In genomic region chr5:173689713-173690360, GRCh38 we compare ENCODE assay signal across 9 cellular contexts.
A peak's percentile ranks its signal among the peaks of the same experiment; 100 is the strongest.
DNase-seq lines count a peak whose midpoint lies in the region; TF ChIP-seq lines count a peak whose summit lies in the region.
"Had no signal": no experiment of that assay in that cellular context is flagged by ENCODE, and none has a peak within 500 bp of the region (broad histone marks: within the 10 kb centered on the region; RNA-seq: fewer than 3 reads in every experiment).

No MANE protein-coding gene starts in this region.

- peak; percentile 1 for DNase-seq in NCI-H2171 treated with DMSO at 0.1 percent for 48 hours (lab: John Stamatoyannopoulos, UW)
- DNase-seq in NCI-H2171 (lab: John Stamatoyannopoulos, UW) = no peak
- peak; percentile 41 for DNase-seq in NCI-H1092 treated with DMSO at 0.1 percent for 48 hours (lab: John Stamatoyannopoulos, UW)
- DNase-seq in right atrium auricular region (ENCODE audit: low spot score) = no peak
- peak in 5 of 49 donors; percentile 7 to 53 (median 21) for DNase-seq in substantia nigra (lab: John Stamatoyannopoulos, UW)
- DNase-seq in superior temporal gyrus (ENCODE audit: extremely low spot score) = no peak
- no peak for DNase-seq in activated CD4-positive, alpha-beta T cell treated with anti-CD3 and anti-CD28 coated beads for 48 hours
- no peak for DNase-seq in ureter (ENCODE audit: low spot score)

- H3K9me3 ChIP-seq in right atrium auricular region = peaks cover 0 to 3% of the 10 kb centered on the region in 2 donors

- H3K27ac ChIP-seq in right atrium auricular region (peak overlapping the region; percentile 57 to 76), substantia nigra (ENCODE audit: low read depth, low read length, poor library complexity, severe bottlenecking) (peak overlapping the region; percentile 36)
- H3K27ac ChIP-seq: KMS-11 had no signal

- H3K36me3 ChIP-seq in right atrium auricular region = no peaks in the 10 kb centered on the region

- H3K4me3 ChIP-seq in right atrium auricular region = no peak overlapping the region

- TF ChIP-seq CTCF in right atrium auricular region (IDR thresholded peaks at IDR 0.05) = no peak

- H3K4me1 ChIP-seq in right atrium auricular region = peaks cover 0 to 21% of the 10 kb centered on the region in 2 donors

- H3K27me3 ChIP-seq in right atrium auricular region = no peaks in the 10 kb centered on the region

Comparison
In these comparisons a context has a peak if more than half of its experiments do, and no peak if none do; other contexts are left out.
1. DNase-seq: peak in NCI-H2171 treated with DMSO at 0.1 percent for 48 hours (single experiment) and NCI-H1092 treated with DMSO at 0.1 percent for 48 hours (single experiment); none in NCI-H2171 (single experiment), right atrium auricular region (single experiment), superior temporal gyrus (single experiment), activated CD4-positive, alpha-beta T cell treated with anti-CD3 and anti-CD28 coated beads for 48 hours (single experiment) and ureter (single experiment).